ENCODE assay signal across 1 cellular context in genomic region chr14:72907327-72907826, GRCh38.
TF ChIP-seq lines count a peak whose summit lies in the region.

No MANE protein-coding gene starts in this region.

TF ChIP-seq in H1, 55 proteins besides CTCF, POLR2A, EP300 and RAD21:
- TF ChIP-seq YY1 (IDR thresholded peaks at IDR 0.05; ENCODE audit: low read depth, low read length) (peak; percentile 53; the same call in 1 of the 2 replicates), CEBPB (IDR thresholded peaks at IDR 0.05; ENCODE audit: low read depth, low read length) (no peak), SRF (IDR thresholded peaks at IDR 0.05; ENCODE audit: low read depth, low read length) (peak; percentile 68), GABPA (IDR thresholded peaks at IDR 0.05; ENCODE audit: borderline replicate concordance, insufficient read depth, low read length) (no peak), KDM1A (IDR thresholded peaks at IDR 0.05; ENCODE audit: borderline replicate concordance, low read length) (no peak), CTBP2 (IDR thresholded peaks at IDR 0.05; ENCODE audit: borderline replicate concordance, insufficient read depth, insufficient read length, low read length) (no peak), CREB1 (IDR thresholded peaks at IDR 0.05) (no peak)
- TF ChIP-seq, protein P1, sequence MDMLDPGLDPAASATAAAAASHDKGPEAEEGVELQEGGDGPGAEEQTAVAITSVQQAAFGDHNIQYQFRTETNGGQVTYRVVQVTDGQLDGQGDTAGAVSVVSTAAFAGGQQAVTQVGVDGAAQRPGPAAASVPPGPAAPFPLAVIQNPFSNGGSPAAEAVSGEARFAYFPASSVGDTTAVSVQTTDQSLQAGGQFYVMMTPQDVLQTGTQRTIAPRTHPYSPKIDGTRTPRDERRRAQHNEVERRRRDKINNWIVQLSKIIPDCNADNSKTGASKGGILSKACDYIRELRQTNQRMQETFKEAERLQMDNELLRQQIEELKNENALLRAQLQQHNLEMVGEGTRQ (IDR thresholded peaks at IDR 0.05; ENCODE audit: low read length) = no peak
